ENCODE assay signal across 28 cellular contexts in the genomic region with DNA sequence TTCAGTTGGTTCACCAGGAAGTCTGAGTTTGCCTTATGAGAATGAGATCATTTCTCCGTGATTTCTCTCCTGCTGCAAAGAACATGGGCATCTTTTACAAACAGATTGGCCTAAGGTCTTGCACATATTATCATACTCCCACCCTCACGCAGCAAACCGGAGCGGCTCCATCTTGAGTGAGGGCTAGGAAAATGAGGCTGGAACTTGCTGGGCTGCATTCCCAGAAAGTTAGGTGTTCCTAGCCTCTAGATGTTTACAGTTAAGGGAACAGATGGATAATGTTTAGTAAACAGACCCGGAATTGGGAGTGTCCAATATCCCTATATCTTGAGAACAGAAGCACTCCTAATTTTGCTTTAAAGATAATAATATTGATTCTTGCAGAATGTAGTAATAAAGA.
"Had no signal": no experiment of that assay in that cellular context is flagged by ENCODE, and none has a peak within 500 bp of the region (broad histone marks: within the 10 kb centered on the region; RNA-seq: fewer than 3 reads in every experiment).

No MANE protein-coding gene starts in this region.

- DNase-seq: colonic mucosa; cortex of kidney; effector CD8-positive, alpha-beta T cell; effector memory CD8-positive, alpha-beta T cell; endodermal cell; erythroblast; esophagus squamous epithelium; foreskin fibroblast; foreskin melanocyte; gastrocnemius medialis; glutamatergic neuron; head of caudate nucleus; heart right ventricle; hippocampal formation; left cardiac atrium; left lung; left ventricle myocardium superior; lower lobe of right lung; mesenchymal stem cell; mucosa of descending colon; naive B cell had no signal

- H3K9me3 Mint-ChIP-seq: effector memory CD8-positive, alpha-beta T cell; endodermal cell; mesothelial cell of epicardium had no signal

- H3K27me3 Mint-ChIP-seq: dendritic cell treated with granulocyte-macrophage colony-stimulating factor and Interleukin-4, amounts not matched to agents 40 ng/mL and 50 ng/mL, for 4 days; effector memory CD8-positive, alpha-beta T cell had no signal

- ATAC-seq: effector memory CD8-positive, alpha-beta T cell; esophagus mucosa; gastrocnemius medialis; heart right ventricle; left cardiac atrium; left lung; left ventricle myocardium superior; lower lobe of right lung; mucosa of descending colon had no signal

- FAIRE-seq: endometrium, islet of Langerhans, keratinocyte had no signal

- H3K4me3 ChIP-seq: colonic mucosa, esophagus squamous epithelium, gastrocnemius medialis, heart right ventricle, left lung, lower lobe of right lung, mucosa of descending colon had no signal

- H3K4me3 Mint-ChIP-seq: dendritic cell treated with granulocyte-macrophage colony-stimulating factor and Interleukin-4, amounts not matched to agents 40 ng/mL and 50 ng/mL, for 4 days; effector memory CD8-positive, alpha-beta T cell; endodermal cell; mesothelial cell of epicardium; naive B cell had no signal

- H3K9me3 ChIP-seq: colonic mucosa, esophagus squamous epithelium, gastrocnemius medialis, heart right ventricle, left lung, lower lobe of right lung, mucosa of descending colon had no signal

- H3K27ac ChIP-seq: colonic mucosa, epithelial cell of prostate, esophagus squamous epithelium, gastrocnemius medialis, heart right ventricle, left lung, lower lobe of right lung had no signal

- H3K27ac Mint-ChIP-seq: dendritic cell treated with granulocyte-macrophage colony-stimulating factor and Interleukin-4, amounts not matched to agents 40 ng/mL and 50 ng/mL, for 4 days; effector memory CD8-positive, alpha-beta T cell; endodermal cell; mesothelial cell of epicardium; naive B cell had no signal

- H3K36me3 Mint-ChIP-seq: mesothelial cell of epicardium, naive B cell had no signal

- H3K27me3 ChIP-seq: colonic mucosa, esophagus squamous epithelium, gastrocnemius medialis, heart right ventricle, left lung had no signal

- H3K4me1 ChIP-seq: colonic mucosa, esophagus squamous epithelium, gastrocnemius medialis, heart right ventricle, left lung, lower lobe of right lung had no signal

- H3K36me3 ChIP-seq: colonic mucosa, esophagus squamous epithelium, gastrocnemius medialis, heart right ventricle, left lung, lower lobe of right lung had no signal
